ENCODE assay signal across 17 cellular contexts in genomic region chr17:37648555-37648954, GRCh38. TPM values are rescaled to one million over a fixed set of nuclear protein-coding genes. Genes with fewer than 3 reads are reported as not detected.
DNase-seq lines count a peak whose midpoint lies in the region; ATAC-seq, FAIRE-seq and TF ChIP-seq lines count a peak whose summit lies in the region.
"Had no signal": no experiment of that assay in that cellular context is flagged by ENCODE, and none has a peak within 500 bp of the region (broad histone marks: within the 10 kb centered on the region; RNA-seq: fewer than 3 reads in every experiment).

No MANE protein-coding gene starts in this region.

- no CpG with 5 or more reads among the region's 2 CpGs for WGBS in IMR-90 (ENCODE audit: extremely low coverage in 2 of 2, insufficient read length in 1 of 2), 2 experiments
- 0% methylated on average over 2 of the region's 2 CpGs for WGBS in GM12878 (ENCODE audit: insufficient coverage, insufficient replicate concordance, low lambda C conversion rate, missing lambda C conversion rate)

- CTCF ChIA-PET in AG04449 (lab: Yijun Ruan, JAX) (interaction anchor here (0.6 to 7.5 kb wide), 19 partner anchors 10 to 195 kb away, joined by 3 to 169 read pairs (median 4); partner anchors contain the start of gene HNF1B), IMR-90 (lab: Yijun Ruan, JAX) (interaction anchor here (1.3 kb wide), 1 partner anchor 167 kb away, joined by 8 read pairs; no protein-coding TSS in a partner anchor), GM12878 (lab: Yijun Ruan, JAX) (interaction anchor here (0.8 to 3.8 kb wide), 6 partner anchors 9 to 170 kb away, joined by 3 to 49 read pairs (median 6); no protein-coding TSS in a partner anchor)

- peak; percentile 84 for ATAC-seq in IMR-90 (ENCODE audit: low read depth)
- peak; percentile 27; the same call in 1 of the 3 replicates for ATAC-seq in GM12878
- ATAC-seq in HG03039 (IDR thresholded peaks at IDR 0.05; ENCODE audit: unreplicated experiment) = no peak
- no peak for ATAC-seq in GM19351 (IDR thresholded peaks at IDR 0.05; ENCODE audit: unreplicated experiment)
- no peak for ATAC-seq in GM18861 (IDR thresholded peaks at IDR 0.05; ENCODE audit: unreplicated experiment)
- ATAC-seq: activated CD4-positive, CD25-positive, alpha-beta regulatory T cell treated with anti-CD3 and anti-CD28 coated beads, Interleukin-2, amount 50 U/mL, for 24 hours; left lobe of liver; stimulated activated memory B cell treated with anti-CD40 and anti-IgM and Interleukin-4, amounts not matched to agents 10 μg/mL and 1 μg/mL and 100 μg/mL, for 72 hours had no signal

- peak overlapping the region; percentile 32; the same call in 1 of the 2 replicates for H3K27ac ChIP-seq in IMR-90 (ENCODE audit: insufficient read depth, low read length)
- H3K27ac ChIP-seq in GM12878 (ENCODE audit: control insufficient read depth, insufficient read depth) = no peak overlapping the region
- no peak overlapping the region for H3K27ac ChIP-seq in coronary artery
- H3K27ac ChIP-seq: parathyroid adenoma had no signal

- H3K9me3 ChIP-seq in IMR-90 (ENCODE audit: control insufficient read depth, insufficient read depth, low read length) = no peaks in the 10 kb centered on the region
- H3K9me3 ChIP-seq in GM12878 (replicated peaks; ENCODE audit: control insufficient read depth, insufficient read depth, low read length) = no peaks in the 10 kb centered on the region
- H3K9me3 ChIP-seq: BLaER1 treated with 17β-estradiol and CSF1 and Interleukin-3, amounts not matched to agents 10 nM and 100 nM; esophagus squamous epithelium had no signal

- H2AFZ ChIP-seq in IMR-90 (replicated peaks; ENCODE audit: low read length, poor library complexity) = peak overlapping the region; percentile 79
- no peak overlapping the region for H2AFZ ChIP-seq in GM12878 (ENCODE audit: control insufficient read depth, low read depth, low read length)
- H2AFZ ChIP-seq: parathyroid adenoma had no signal

- H3K14ac ChIP-seq in IMR-90 (replicated peaks; ENCODE audit: low read depth, low read length) = peak overlapping the region; percentile 90

- intact Hi-C loops in IMR-90 (cut with micrococcal nuclease) (no loop called here), GM12878 (cut with micrococcal nuclease; ENCODE audit: unreplicated experiment) (loop anchor here (10.0 kb wide), 1 partner anchor 46 kb away; no protein-coding TSS in a partner anchor)

- no peaks in the 10 kb centered on the region for H4K20me1 ChIP-seq in IMR-90 (ENCODE audit: insufficient read depth, low read length)
- no peaks in the 10 kb centered on the region for H4K20me1 ChIP-seq in GM12878 (ENCODE audit: control insufficient read depth, insufficient read depth)
- H4K20me1 ChIP-seq: BLaER1 treated with 17β-estradiol and CSF1 and Interleukin-3, amounts not matched to agents 10 nM and 100 nM had no signal

- no peak overlapping the region for H2AK5ac ChIP-seq in IMR-90 (ENCODE audit: low read depth, low read length)

- H3K4me3 ChIP-seq in AG04449 (ENCODE audit: low read depth, low read length) (no peak overlapping the region), IMR-90 (ENCODE audit: insufficient read depth, low read depth, low read length) (no peak overlapping the region), GM12878 (no peak overlapping the region), coronary artery (no peak overlapping the region)
- H3K4me3 ChIP-seq: BLaER1 treated with 17β-estradiol and CSF1 and Interleukin-3, amounts not matched to agents 10 nM and 100 nM; esophagus squamous epithelium had no signal

- TF ChIP-seq POLR2A in IMR-90 (IDR thresholded peaks at IDR 0.05; ENCODE audit: low read depth, low read length) = no peak
- TF ChIP-seq POLR2A in GM12878 (IDR thresholded peaks at IDR 0.05; ENCODE audit: low read depth, low read length) = no peak

- BruUV-seq in IMR-90 (replicated peaks; lab: Mats Ljungman, UMichigan) = no TSS peak
- no TSS peak for BruUV-seq in GM12878 (replicated peaks; lab: Mats Ljungman, UMichigan)

- H3K79me1 ChIP-seq in IMR-90 (ENCODE audit: low read depth in 1 of 2, low read length in 2 of 2) = peaks cover 0 to 8% of the 10 kb centered on the region in 2 experiments; a peak in 2 of 4 replicates

- in situ Hi-C loops in IMR-90 (cut with MboI; ENCODE audit: low sequenced_read_pairs) = loop anchor here (25.0 kb wide), 1 partner anchor 639 kb away; the partner anchor contains the start of gene MRPL45
- in situ Hi-C loops in GM12878 (cut with MboI) = loop anchor here (5.0 kb wide), 1 partner anchor 144 kb away; no protein-coding TSS in a partner anchor

- no peak overlapping the region for H2AK9ac ChIP-seq in IMR-90 (replicated peaks; ENCODE audit: low read depth, low read length, poor library complexity)

- H3K4me2 ChIP-seq in IMR-90 (ENCODE audit: low read depth, low read length) (peak overlapping the region; percentile 89), GM12878 (ENCODE audit: control insufficient read depth, insufficient read depth) (no peak overlapping the region)

- H3K4ac ChIP-seq in IMR-90 (ENCODE audit: low read depth, low read length) = peak overlapping the region; percentile 87; the same call in 1 of the 2 replicates

- H4K91ac ChIP-seq in IMR-90 (ENCODE audit: insufficient read depth, low read depth, low read length) = peak overlapping the region; percentile 77

- no peaks in the 10 kb centered on the region; the same call in 1 of the 2 replicates for H3K9me1 ChIP-seq in IMR-90 (ENCODE audit: insufficient read depth, low read length)

- SMC1A ChIA-PET in GM12878 (lab: Charles Lee; ENCODE audit: uncharacterized antibody, unreplicated experiment) = interaction anchor here (1.0 to 3.0 kb wide), 4 partner anchors 12 to 167 kb away, joined by 4 to 17 read pairs (median 6); no protein-coding TSS in a partner anchor

- peak overlapping the region; percentile 90 for H2BK5ac ChIP-seq in IMR-90 (ENCODE audit: low read depth, low read length, poor library complexity, severe bottlenecking)

- H3K36me3 ChIP-seq in IMR-90 (ENCODE audit: control insufficient read depth, insufficient read depth, low read length) (no peaks in the 10 kb centered on the region), GM12878 (ENCODE audit: control insufficient read depth in 2 of 2, insufficient read depth in 2 of 2, low read length in 1 of 2) (no peaks in the 10 kb centered on the region)
- H3K36me3 ChIP-seq: BLaER1 treated with 17β-estradiol and CSF1 and Interleukin-3, amounts not matched to agents 10 nM and 100 nM; esophagus squamous epithelium had no signal

- TF ChIP-seq CTCF in AG04449 (IDR thresholded peaks at IDR 0.05; ENCODE audit: insufficient read depth, low read length, missing control alignments) = no peak
- TF ChIP-seq CTCF in IMR-90 (conservative IDR thresholded peaks at IDR 0.05; ENCODE audit: low read depth, low read length) = no peak
- no peak for TF ChIP-seq CTCF in GM12878 (IDR thresholded peaks at IDR 0.05 in 2 of 3, conservative IDR thresholded peaks at IDR 0.05 in 1 of 3; ENCODE audit: control insufficient read depth in 2 of 3, extremely low read depth in 1 of 3, insufficient read depth in 1 of 3, low read depth in 3 of 3, low read length in 3 of 3)
- TF ChIP-seq CTCF in coronary artery (IDR thresholded peaks at IDR 0.05) = no peak

- H3K27me3 ChIP-seq in IMR-90 (ENCODE audit: control insufficient read depth, insufficient read depth, low read length) (no peaks in the 10 kb centered on the region), GM12878 (replicated peaks in 1 of 2; ENCODE audit: control insufficient read depth in 2 of 2, insufficient read depth in 2 of 2, low read length in 1 of 2) (no peaks in the 10 kb centered on the region; a peak in 1 of 4 replicates)
- H3K27me3 ChIP-seq: BLaER1 treated with 17β-estradiol and CSF1 and Interleukin-3, amounts not matched to agents 10 nM and 100 nM had no signal

- POLR2A ChIA-PET in AG04449 (lab: Yijun Ruan, JAX) = interaction anchor here (0.5 to 1.0 kb wide), 2 partner anchors 40 to 158 kb away, joined by 3 read pairs; partner anchors contain the start of gene SYNRG
- POLR2A ChIA-PET in IMR-90 (lab: Charles Lee; ENCODE audit: unreplicated experiment) = no interaction called here
- POLR2A ChIA-PET in GM12878 (lab: Charles Lee) = interaction anchor here (0.6 kb wide), 1 partner anchor 281 kb away, joined by 3 read pairs; no protein-coding TSS in a partner anchor

- DNase-seq in AG04449 (ENCODE audit: low read depth, low spot score) (peak; percentile 38), IMR-90 (peak; percentile 87), GM12878 (ENCODE audit: low read depth, low spot score) (no peak), hepatic stellate cell (ENCODE audit: low spot score) (peak; percentile 37), coronary artery (ENCODE audit: low spot score) (no peak)
- DNase-seq: esophagus squamous epithelium; NCI-H1417 treated with DMSO at 0.1 percent for 48 hours; NCI-H69; stimulated activated CD4-positive, alpha-beta T cell treated with anti-CD3 and anti-CD28 coated beads, Interleukin-1b, Interleukin-23, amount 100 ng/mL, for 48 hours had no signal

- H3K79me2 ChIP-seq in GM12878 (ENCODE audit: control insufficient read depth, insufficient read depth, low read length) = no peaks in the 10 kb centered on the region
- H3K79me2 ChIP-seq: parathyroid adenoma had no signal

- peak overlapping the region; percentile 97; the same call in 1 of the 2 replicates for H3K18ac ChIP-seq in IMR-90 (ENCODE audit: low read depth, low read length)

- TF ChIP-seq EP300 in GM12878 (IDR thresholded peaks at IDR 0.05; ENCODE audit: borderline replicate concordance in 1 of 2, control insufficient read depth in 1 of 2, low read depth in 2 of 2, low read length in 2 of 2) = no peak

- peak overlapping the region; percentile 79; the same call in 1 of the 2 replicates for H4K5ac ChIP-seq in IMR-90 (ENCODE audit: low read depth, low read length)

- H3K56ac ChIP-seq in IMR-90 (ENCODE audit: extremely low read depth, insufficient read depth, low read length) = peak overlapping the region; percentile 67

- FAIRE-seq in GM12878 (lab: Jason Lieb, UNC) = no peak

- peak overlapping the region; percentile 96 for H2BK120ac ChIP-seq in IMR-90 (ENCODE audit: low read depth, low read length)

- RAD21 ChIA-PET in GM12878 (lab: Charles Lee; ENCODE audit: unreplicated experiment) = interaction anchor here (0.8 to 2.9 kb wide), 5 partner anchors 11 to 168 kb away, joined by 3 to 12 read pairs (median 3); no protein-coding TSS in a partner anchor

- peak overlapping the region; percentile 79; the same call in 2 of the 3 replicates for H2BK15ac ChIP-seq in IMR-90 (ENCODE audit: low read depth, low read length)

- H3K4me1 ChIP-seq in IMR-90 (ENCODE audit: control insufficient read depth, insufficient read depth, low read length) (peaks cover 9% of the 10 kb centered on the region; the same call in 1 of the 2 replicates), GM12878 (ENCODE audit: control insufficient read depth, insufficient read depth, low read length) (no peaks in the 10 kb centered on the region)
- H3K4me1 ChIP-seq: parathyroid adenoma had no signal

- peak overlapping the region; percentile 79 for H3K23ac ChIP-seq in IMR-90 (ENCODE audit: low read depth, low read length)

- TF ChIP-seq RAD21 in IMR-90 (IDR thresholded peaks at IDR 0.05; ENCODE audit: low read length) = no peak
- TF ChIP-seq RAD21 in GM12878 (IDR thresholded peaks at IDR 0.05; ENCODE audit: insufficient read depth, low read depth, low read length) = no peak

- dilution Hi-C loops in IMR-90 (cut with HindIII; ENCODE audit: low sequenced_read_pairs, unreplicated experiment) = no loop called here

- H3K9ac ChIP-seq in IMR-90 (ENCODE audit: low read depth, low read length) (peak overlapping the region; percentile 54; the same call in 1 of the 2 replicates), GM12878 (ENCODE audit: control insufficient read depth, insufficient read depth, low read length) (no peak overlapping the region)
- H3K9ac ChIP-seq: parathyroid adenoma had no signal

- peak overlapping the region; percentile 40 to 85 for H4K8ac ChIP-seq in IMR-90 (ENCODE audit: low read depth in 2 of 2, low read length in 2 of 2)

- H2BK20ac ChIP-seq in IMR-90 (ENCODE audit: low read depth, low read length) = peak overlapping the region; percentile 95

RNA-seq across cellular contexts. Expression of gene DDX52, which starts 5.3 kb away (rescaled TPM):
- total RNA-seq in IMR-90 (2012; rRNA removed) = 26.7 and 32.2 TPM in 2 replicates
- polyA plus RNA-seq in IMR-90 (2012; rRNA removed) = 11.2 and 12.5 TPM in 2 replicates
- 1.4 and 1.9 TPM in 2 replicates for polyA plus RNA-seq in IMR-90 (2012; cell fraction: cytosol; rRNA removed)
- 3.3 and 28.4 TPM in 2 replicates for polyA plus RNA-seq in IMR-90 (2012; cell fraction: nucleus; rRNA removed; ENCODE audit: low replicate concordance)
- total RNA-seq in GM12878 (2013; cell fraction: nucleolus; rRNA removed) = 64.1 and 64.7 TPM in 2 replicates
- total RNA-seq in GM12878 (2014; rRNA removed) = 24.8 and 30.5 TPM in 2 replicates
- total RNA-seq in GM12878 (2014; rRNA removed; fragmentation: Illumina TruSeq; extraction: Trizol) = 29.2 and 29.9 TPM in 2 replicates
- 23.5 and 27.8 TPM in 2 replicates for total RNA-seq in GM12878 (2021)
- polyA plus RNA-seq in GM12878 (2011; ENCODE audit: low read depth) = 5.5 TPM
- polyA plus RNA-seq in GM12878 (2011; rRNA removed) = 15.1 and 20.4 TPM in 2 replicates
- polyA plus RNA-seq in GM12878 (2011; cell fraction: cytosol; rRNA removed) = 11.1 and 11.5 TPM in 2 replicates
- polyA plus RNA-seq in GM12878 (2011; cell fraction: nucleus; rRNA removed) = 26.6 and 31.9 TPM in 2 replicates
- 8.1 and 11.1 TPM in 2 replicates for polyA plus RNA-seq in GM12878 (2012)
- polyA plus RNA-seq in GM12878 (2014; fragmentation: Illumina TruSeq; extraction: Trizol) = 31.6 and 39.0 TPM in 2 replicates
- polyA plus RNA-seq in GM12878 (2014; fragmentation: Nextera tagmentation; extraction: Ambion mirVana) = 10 to 100 TPM; 18.7 to 18.8 TPM
- 12.9 and 14.8 TPM in 2 replicates for polyA plus RNA-seq in GM12878 (2014; rRNA removed)
- polyA plus RNA-seq in GM12878 (2016; fragmentation: Nextera tagmentation; extraction: Ambion mirVana) = 10 to 100 TPM; 47.8 to 49.7 TPM
- 15.9 and 17.1 TPM in 2 replicates for polyA minus RNA-seq in GM12878 (2011; rRNA and poly(A)+ RNA removed)
- polyA minus RNA-seq in GM12878 (2011; cell fraction: cytosol; rRNA and poly(A)+ RNA removed) = 5.9 and 10.7 TPM in 2 replicates
- polyA minus RNA-seq in GM12878 (2011; cell fraction: nucleus; rRNA and poly(A)+ RNA removed) = 15.1 and 25.4 TPM in 2 replicates

RNA-seq across cellular contexts. Expression of gene SYNRG, which starts 39.3 kb away (rescaled TPM):
- total RNA-seq in IMR-90 (2012; rRNA removed) (11.4 and 11.7 TPM in 2 replicates), GM12878 (2014; rRNA removed) (14.4 and 15.4 TPM in 2 replicates), GM12878 (2014; rRNA removed; fragmentation: Illumina TruSeq; extraction: Trizol) (25.2 and 25.8 TPM in 2 replicates), GM12878 (2021) (32.5 and 40.4 TPM in 2 replicates)
- polyA plus RNA-seq in IMR-90 (2012; rRNA removed) (12.1 and 15.2 TPM in 2 replicates), GM12878 (2011; rRNA removed) (23.6 and 28.2 TPM in 2 replicates), GM12878 (2014; fragmentation: Illumina TruSeq; extraction: Trizol) (27.2 and 29.7 TPM in 2 replicates), GM12878 (2014; fragmentation: Nextera tagmentation; extraction: Ambion mirVana) (1 to 10 TPM; 5.2 to 5.8 TPM), GM12878 (2014; rRNA removed) (19.3 and 21.8 TPM in 2 replicates), GM12878 (2016; fragmentation: Nextera tagmentation; extraction: Ambion mirVana) (10 to 100 TPM; 30.7 to 36.7 TPM)
- polyA plus RNA-seq in IMR-90 (2012; cell fraction: cytosol; rRNA removed) = 5.6 and 7.1 TPM in 2 replicates
- 7.5 and 21.0 TPM in 2 replicates for polyA plus RNA-seq in IMR-90 (2012; cell fraction: nucleus; rRNA removed; ENCODE audit: low replicate concordance)
- 103 and 104 TPM in 2 replicates for total RNA-seq in GM12878 (2013; cell fraction: nucleolus; rRNA removed)
- 15.5 TPM for polyA plus RNA-seq in GM12878 (2011; ENCODE audit: low read depth)
- 20.1 and 22.4 TPM in 2 replicates for polyA plus RNA-seq in GM12878 (2011; cell fraction: cytosol; rRNA removed)
- 34.9 and 35.8 TPM in 2 replicates for polyA plus RNA-seq in GM12878 (2011; cell fraction: nucleus; rRNA removed)
- 17.1 and 21.9 TPM in 2 replicates for polyA plus RNA-seq in GM12878 (2012)
- polyA minus RNA-seq in GM12878 (2011; rRNA and poly(A)+ RNA removed) = 50.2 and 52.1 TPM in 2 replicates
- polyA minus RNA-seq in GM12878 (2011; cell fraction: cytosol; rRNA and poly(A)+ RNA removed) = 13.5 and 24.8 TPM in 2 replicates
- 26.7 and 43.8 TPM in 2 replicates for polyA minus RNA-seq in GM12878 (2011; cell fraction: nucleus; rRNA and poly(A)+ RNA removed)

Comparison
In these comparisons a context has a peak if more than half of its experiments do, and no peak if none do; other contexts are left out.
1. DNase-seq: peak in AG04449 (single experiment), IMR-90 (single experiment) and hepatic stellate cell (single experiment); none in GM12878 (single experiment) and coronary artery (single experiment).
2. ATAC-seq: peak in IMR-90 (single experiment) and GM12878 (single experiment); none in HG03039 (single experiment), GM19351 (single experiment) and GM18861 (single experiment).